ENCODE assay signal across 10 cellular contexts in genomic region chr3:33660035-33660434, GRCh38. TPM values are rescaled to one million over a fixed set of nuclear protein-coding genes. Genes with fewer than 3 reads are reported as not detected.
DNase-seq lines count a peak whose midpoint lies in the region; ATAC-seq, FAIRE-seq and TF ChIP-seq lines count a peak whose summit lies in the region.
"Had no signal": no experiment of that assay in that cellular context is flagged by ENCODE, and none has a peak within 500 bp of the region (broad histone marks: within the 10 kb centered on the region; RNA-seq: fewer than 3 reads in every experiment).

No MANE protein-coding gene starts in this region.

- TF ChIP-seq CTCF in heart right ventricle (IDR thresholded peaks at IDR 0.05) (no peak), natural killer cell (IDR thresholded peaks at IDR 0.05) (no peak), upper lobe of right lung (IDR thresholded peaks at IDR 0.05) (no peak)

- DNase-seq in heart right ventricle (no peak), Right ventricle myocardium inferior (ENCODE audit: missing footprints) (no peak), natural killer cell (no peak), upper lobe of right lung (no peak), GM03348 (ENCODE audit: low spot score) (no peak), urothelium cell line (ENCODE audit: low spot score) (no peak)
- no peak for DNase-seq in stimulated activated CD4-positive, alpha-beta T cell treated with anti-CD3 and anti-CD28 coated beads, Interleukin-4, amount 100 ng/mL, for 1 hour
- DNase-seq: activated T-cell treated with anti-CD3 and anti-CD28 coated beads, Interleukin-2, amount 50 U/mL, for 4 hours; CD4-positive, CD25-positive, alpha-beta regulatory T cell had no signal

- ATAC-seq in heart right ventricle (no peak), Right ventricle myocardium inferior (no peak), natural killer cell (no peak), upper lobe of right lung (no peak)

- peak overlapping the region; percentile 63 to 72 for H3K27ac Mint-ChIP-seq in natural killer cell

- H3K27me3 Mint-ChIP-seq in natural killer cell (ENCODE audit: low read depth in 2 of 2), result no peaks in the 10 kb centered on the region
- H3K27me3 Mint-ChIP-seq: CD4-positive, CD25-positive, alpha-beta regulatory T cell had no signal

- 35 to 36% methylated on average over 5 of the region's 5 CpGs for WGBS in heart right ventricle, 2 donors
- WGBS in ectodermal cell, 2 experiments, result 37 to 42% methylated on average over 5 of the region's 5 CpGs

- H3K4me1 Mint-ChIP-seq in natural killer cell, result peaks cover 31% of the 10 kb centered on the region in 2 donors

- H3K27ac ChIP-seq in heart right ventricle (peak overlapping the region; percentile 69 to 85 (median 82)), ectodermal cell (ENCODE audit: insufficient read depth, low read depth, low read length, poor library complexity, severe bottlenecking) (peak overlapping the region; percentile 92), upper lobe of right lung (peak overlapping the region; percentile 69)

- H3K4me3 Mint-ChIP-seq in natural killer cell, result peak overlapping the region; percentile 88

- intact Hi-C loops in heart right ventricle (cut with DNase I), result loop anchor here in 2 of 10 donors (5.0 to 10.0 kb wide), 2 partner anchors 55 to 57 kb away; partner anchors contain the start of gene CLASP2 (in 2 of the 2)
- intact Hi-C loops in Right ventricle myocardium inferior (cut with DNase I), result no loop called here
- intact Hi-C loops in natural killer cell (cut with micrococcal nuclease), result no loop called here
- intact Hi-C loops in upper lobe of right lung (cut with DNase I), result no loop called here

- H3K36me3 Mint-ChIP-seq in natural killer cell, result no peaks in the 10 kb centered on the region

- H3K36me3 ChIP-seq in heart right ventricle, result no peaks in the 10 kb centered on the region
- no peaks in the 10 kb centered on the region for H3K36me3 ChIP-seq in ectodermal cell (ENCODE audit: control insufficient read depth, insufficient read depth, low read length)
- H3K36me3 ChIP-seq in upper lobe of right lung, result no peaks in the 10 kb centered on the region

- H3K4me1 ChIP-seq in heart right ventricle, result peaks cover 3 to 50% (median 31%) of the 10 kb centered on the region in 9 donors
- H3K4me1 ChIP-seq in ectodermal cell (ENCODE audit: control insufficient read depth, insufficient read depth, low read length), result peaks cover 22% of the 10 kb centered on the region
- H3K4me1 ChIP-seq in upper lobe of right lung, result peaks cover 25% of the 10 kb centered on the region

- no peaks in the 10 kb centered on the region for H3K9me3 Mint-ChIP-seq in natural killer cell
- H3K9me3 Mint-ChIP-seq: activated T-cell treated with anti-CD3 and anti-CD28 coated beads, Interleukin-2, amount 50 U/mL, for 4 hours had no signal

- no peak for FAIRE-seq in urothelium cell line (lab: Jason Lieb, UNC)

- no peaks in the 10 kb centered on the region for H3K27me3 ChIP-seq in heart right ventricle
- H3K27me3 ChIP-seq in ectodermal cell (ENCODE audit: control insufficient read depth, insufficient read depth, low read length, poor library complexity, severe bottlenecking), result no peaks in the 10 kb centered on the region
- no peaks in the 10 kb centered on the region for H3K27me3 ChIP-seq in upper lobe of right lung

- H3K4me3 ChIP-seq in heart right ventricle (peak overlapping the region in 9 of 10 donors; percentile 39 to 67 (median 58)), ectodermal cell (ENCODE audit: insufficient read depth, low read depth, low read length) (peak overlapping the region; percentile 32), upper lobe of right lung (peak overlapping the region; percentile 53)

- H3K9me3 ChIP-seq in heart right ventricle, result no peaks in the 10 kb centered on the region
- H3K9me3 ChIP-seq in ectodermal cell (ENCODE audit: control insufficient read depth, low read length), result no peaks in the 10 kb centered on the region
- no peaks in the 10 kb centered on the region for H3K9me3 ChIP-seq in upper lobe of right lung

RNA-seq across cellular contexts. Expression of gene CLASP2, which starts 58.0 kb away (rescaled TPM):
- total RNA-seq in heart right ventricle (100 to 1,000 TPM in 4 of 10 donors, 10 to 100 TPM in 6; 70.1 to 107 (median 88.7) TPM), Right ventricle myocardium inferior (69.4 TPM), natural killer cell (100 to 1,000 TPM in 1 of 3 donors, 10 to 100 TPM in 2; 93.8 to 109 (median 99.3) TPM), upper lobe of right lung (64.0 TPM)
- 10 to 100 TPM in 1 of 2 donors, 1 to 10 TPM in 1; 9.7 to 18.7 TPM for polyA plus RNA-seq in heart right ventricle
- 46.3 TPM for polyA plus RNA-seq in ectodermal cell (2013, experiment 1 of 4)
- 52.9 TPM for polyA plus RNA-seq in ectodermal cell (2013, experiment 2 of 4)
- polyA plus RNA-seq in ectodermal cell (2013, experiment 3 of 4), result 39.9 TPM
- polyA plus RNA-seq in ectodermal cell (2013, experiment 4 of 4), result 41.5 TPM
